ENCODE assay signal across 38 cellular contexts in genomic region chr5:10244357-10244944, GRCh38.
"Had no signal": no experiment of that assay in that cellular context is flagged by ENCODE, and none has a peak within 500 bp of the region (broad histone marks: within the 10 kb centered on the region; RNA-seq: fewer than 3 reads in every experiment).

No MANE protein-coding gene starts in this region.

- H3K27me3 ChIP-seq: body of pancreas, breast epithelium, MG63, Peyer's patch, SJSA1 had no signal

- DNase-seq: activated CD4-positive, alpha-beta memory T cell treated with anti-CD3 and anti-CD28 coated beads, Interleukin-2, amount 10 ng/mL, durations not matched to agents 7 days and 5 days; activated CD4-positive, alpha-beta T cell treated with anti-CD3 and anti-CD28 coated beads for 1 hour; activated CD4-positive, alpha-beta T cell treated with anti-CD3 and anti-CD28 coated beads for 48 hours; activated CD4-positive, CD25-positive, alpha-beta regulatory T cell; activated CD8-positive, alpha-beta memory T cell treated with anti-CD3 and anti-CD28 coated beads for 24 hours; activated CD8-positive, alpha-beta memory T cell treated with anti-CD3 and anti-CD28 coated beads, Interleukin-2, amount 10 ng/mL, durations not matched to agents 7 days and 5 days; activated CD8-positive, alpha-beta memory T cell treated with anti-CD3 and anti-CD28 coated beads, Interleukin-2, amount 50 U/mL, for 48 hours; activated effector memory CD4-positive, alpha-beta T cell treated with anti-CD3 and anti-CD28 coated beads, Interleukin-2, amount 50 U/mL, for 16 hours; activated naive CD4-positive, alpha-beta T cell; activated naive CD8-positive, alpha-beta T cell treated with anti-CD3 and anti-CD28 coated beads, Interleukin-2, amount 10 ng/mL, durations not matched to agents 7 days and 5 days; activated T-cell treated with anti-CD3 and anti-CD28 coated beads, Interleukin-2, amount 50 U/mL, for 72 hours; body of pancreas; Kasumi-1; KG1; MG63; NCI-H1048; NCI-H146; NCI-H187; NCI-H2029 treated with DMSO at 0.1 percent for 48 hours; NCI-H2107; NCI-H2171; NCI-H510A; NCI-H526; NCI-H748 treated with DMSO at 0.1 percent for 48 hours; NK-92 treated with Interleukin-12 subunit alpha and Interleukin-12 subunit beta, amount 100 ng/mL, for 24 hours; PC-3; Peyer's patch; RPMI8226; SHP77 treated with DMSO at 0.1 percent for 48 hours; SK-N-SH; T-helper 1 cell; T-helper 2 cell; T-helper 9 cell had no signal

- H3K9me3 Mint-ChIP-seq: activated CD4-positive, alpha-beta memory T cell treated with anti-CD3 and anti-CD28 coated beads, Interleukin-2, amount 10 ng/mL, durations not matched to agents 7 days and 5 days; activated naive CD4-positive, alpha-beta T cell treated with anti-CD3 and anti-CD28 coated beads, Interleukin-2, amount 50 U/mL, for 24 hours; activated naive CD8-positive, alpha-beta T cell treated with anti-CD3 and anti-CD28 coated beads, Interleukin-2, amount 10 ng/mL, durations not matched to agents 7 days and 5 days; activated T-cell treated with anti-CD3 and anti-CD28 coated beads, Interleukin-2, amount 50 U/mL, for 72 hours; activated T-helper 17 cell treated with anti-CD3 and anti-CD28 coated beads, Interleukin-2, amount 50 U/mL, for 72 hours had no signal

- H3K4me3 Mint-ChIP-seq: activated CD4-positive, alpha-beta memory T cell treated with anti-CD3 and anti-CD28 coated beads, Interleukin-2, amount 10 ng/mL, durations not matched to agents 7 days and 5 days; activated CD8-positive, alpha-beta memory T cell treated with anti-CD3 and anti-CD28 coated beads, Interleukin-2, amount 10 ng/mL, durations not matched to agents 7 days and 5 days; activated naive CD4-positive, alpha-beta T cell treated with anti-CD3 and anti-CD28 coated beads, Interleukin-2, amount 50 U/mL, for 24 hours; activated naive CD8-positive, alpha-beta T cell treated with anti-CD3 and anti-CD28 coated beads, Interleukin-2, amount 10 ng/mL, durations not matched to agents 7 days and 5 days; activated T-cell treated with anti-CD3 and anti-CD28 coated beads, Interleukin-2, amount 50 U/mL, for 72 hours; activated T-helper 17 cell treated with anti-CD3 and anti-CD28 coated beads, Interleukin-2, amount 50 U/mL, for 72 hours had no signal

- H3K27ac ChIP-seq: body of pancreas, breast epithelium, Peyer's patch, SJSA1, VCaP had no signal

- H3K27ac Mint-ChIP-seq: activated CD4-positive, alpha-beta memory T cell treated with anti-CD3 and anti-CD28 coated beads, Interleukin-2, amount 10 ng/mL, durations not matched to agents 7 days and 5 days; activated CD8-positive, alpha-beta memory T cell treated with anti-CD3 and anti-CD28 coated beads, Interleukin-2, amount 10 ng/mL, durations not matched to agents 7 days and 5 days; activated naive CD4-positive, alpha-beta T cell treated with anti-CD3 and anti-CD28 coated beads, Interleukin-2, amount 50 U/mL, for 24 hours; activated naive CD8-positive, alpha-beta T cell treated with anti-CD3 and anti-CD28 coated beads, Interleukin-2, amount 10 ng/mL, durations not matched to agents 7 days and 5 days; activated T-cell treated with anti-CD3 and anti-CD28 coated beads, Interleukin-2, amount 50 U/mL, for 72 hours; activated T-helper 17 cell treated with anti-CD3 and anti-CD28 coated beads, Interleukin-2, amount 50 U/mL, for 72 hours had no signal

- H3K4me3 ChIP-seq: body of pancreas, breast epithelium, MG63, Peyer's patch, SJSA1 had no signal

- H3K9me3 ChIP-seq: body of pancreas, breast epithelium, MG63, Peyer's patch, SJSA1, SK-N-SH had no signal

- H3K4me2 ChIP-seq: SK-N-SH had no signal

- H3K9ac ChIP-seq: SK-N-SH had no signal

- H3K36me3 ChIP-seq: breast epithelium, Peyer's patch, SJSA1 had no signal

- ATAC-seq: activated CD8-positive, alpha-beta memory T cell treated with anti-CD3 and anti-CD28 coated beads, Interleukin-2, amount 10 ng/mL, durations not matched to agents 7 days and 5 days; activated T-cell treated with anti-CD3 and anti-CD28 coated beads, Interleukin-2, amount 50 U/mL, for 72 hours; activated T-helper 17 cell treated with anti-CD3 and anti-CD28 coated beads, Interleukin-2, amount 50 U/mL, for 72 hours; body of pancreas; PC-3 had no signal

- H3K27me3 Mint-ChIP-seq: activated CD4-positive, alpha-beta memory T cell treated with anti-CD3 and anti-CD28 coated beads, Interleukin-2, amount 10 ng/mL, durations not matched to agents 7 days and 5 days; activated CD8-positive, alpha-beta memory T cell treated with anti-CD3 and anti-CD28 coated beads, Interleukin-2, amount 10 ng/mL, durations not matched to agents 7 days and 5 days; activated naive CD4-positive, alpha-beta T cell treated with anti-CD3 and anti-CD28 coated beads, Interleukin-2, amount 50 U/mL, for 24 hours; activated naive CD8-positive, alpha-beta T cell treated with anti-CD3 and anti-CD28 coated beads, Interleukin-2, amount 10 ng/mL, durations not matched to agents 7 days and 5 days; activated T-helper 17 cell treated with anti-CD3 and anti-CD28 coated beads, Interleukin-2, amount 50 U/mL, for 72 hours had no signal
